Comparison of ENCODE assay signal across 8 cellular contexts in the genomic region with DNA sequence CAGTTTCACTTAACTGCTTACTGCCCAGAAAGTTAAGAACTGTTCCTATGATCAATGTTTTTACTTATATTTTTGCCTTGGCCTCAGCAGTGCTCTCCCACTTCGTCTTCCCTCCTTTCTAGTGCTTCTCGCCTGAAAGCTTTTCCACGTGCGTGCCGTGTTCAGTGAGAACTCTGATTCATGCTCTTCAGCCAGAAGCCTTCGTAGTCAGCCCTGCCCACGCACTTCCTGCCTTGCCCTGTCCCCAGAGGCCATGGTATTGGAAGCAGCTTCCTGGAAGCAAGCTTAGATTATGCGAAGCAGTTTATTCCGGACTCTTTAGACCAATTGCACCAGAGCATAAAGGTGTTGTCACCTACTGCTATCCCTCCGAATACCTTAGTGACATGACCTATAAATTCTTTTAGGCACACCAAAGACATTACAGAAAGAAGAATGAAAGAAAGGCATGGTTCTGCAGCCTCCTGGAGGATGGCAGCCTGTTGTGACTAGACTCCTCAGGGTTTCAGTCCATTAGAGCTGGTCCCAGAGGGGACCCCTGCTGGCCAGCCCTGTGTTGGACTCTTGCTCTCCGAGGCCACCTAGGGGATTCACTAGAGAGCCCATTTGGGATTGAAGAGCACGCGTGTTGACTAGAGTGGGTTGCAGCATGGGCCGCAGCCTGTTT.
DNase-seq lines count a peak whose midpoint lies in the region; ATAC-seq, FAIRE-seq and TF ChIP-seq lines count a peak whose summit lies in the region.

No MANE protein-coding gene starts in this region.

- H3K27ac ChIP-seq in right cardiac atrium (ENCODE audit: low read length): no peak overlapping the region

- peak overlapping the region; percentile 27 for H3K4me3 Mint-ChIP-seq in activated naive CD8-positive, alpha-beta T cell treated with anti-CD3 and anti-CD28 coated beads for 36 hours

- DNase-seq in ACHN: peak; percentile 83
- DNase-seq in GM19239 (ENCODE audit: insufficient read length, low spot score): no peak
- peak; percentile 88 for DNase-seq in activated naive CD8-positive, alpha-beta T cell treated with anti-CD3 and anti-CD28 coated beads for 36 hours
- DNase-seq in right cardiac atrium: peak; percentile 87 to 89 (median 88)
- peak; percentile 92 for DNase-seq in stimulated activated CD4-positive, alpha-beta T cell treated with anti-CD3 and anti-CD28 coated beads, Interleukin-15, amount 100 ng/mL, for 24 hours
- DNase-seq in NCI-H187 (lab: John Stamatoyannopoulos, UW): no peak

- in situ Hi-C loops in ACHN (cut with HindIII; ENCODE audit: low pct_ligation_motif_present, low pct_unique_long_range_greater_than_20kb, low sequenced_read_pairs): no loop called here

- 44% methylated on average over 14 of the region's 14 CpGs for WGBS in right cardiac atrium

- no peaks in the 10 kb centered on the region for H3K27me3 ChIP-seq in right cardiac atrium (ENCODE audit: control insufficient read depth, insufficient read depth)

- intact Hi-C loops in right cardiac atrium (cut with DNase I): loop anchor here in 1 of 4 donors (10.0 kb wide), 1 partner anchor 395 kb away; no protein-coding TSS in a partner anchor

- peak overlapping the region; percentile 93 for H3K27ac Mint-ChIP-seq in activated naive CD8-positive, alpha-beta T cell treated with anti-CD3 and anti-CD28 coated beads for 36 hours

- no peaks in the 10 kb centered on the region for H3K9me3 ChIP-seq in right cardiac atrium (ENCODE audit: control insufficient read depth, low read length)

- peaks cover 66% of the 10 kb centered on the region for H3K36me3 Mint-ChIP-seq in activated naive CD8-positive, alpha-beta T cell treated with anti-CD3 and anti-CD28 coated beads for 36 hours

- H3K4me1 ChIP-seq in right cardiac atrium (ENCODE audit: control insufficient read depth, insufficient read depth, low read length): peaks cover 18% of the 10 kb centered on the region

- H3K9me3 Mint-ChIP-seq in activated naive CD8-positive, alpha-beta T cell treated with anti-CD3 and anti-CD28 coated beads for 36 hours: peaks cover 5% of the 10 kb centered on the region

- peak; percentile 31 for FAIRE-seq in GM19239 (lab: Jason Lieb, UNC)

- peaks cover 78% of the 10 kb centered on the region for H3K4me1 Mint-ChIP-seq in activated naive CD8-positive, alpha-beta T cell treated with anti-CD3 and anti-CD28 coated beads for 36 hours

- ATAC-seq in SK-N-SH treated with all-trans-retinoic acid at 6 μM for 48 hours (peak; percentile 93), right cardiac atrium (peak; percentile 79 to 97), GM21367 (IDR thresholded peaks at IDR 0.05; ENCODE audit: unreplicated experiment) (no peak)

- no peaks in the 10 kb centered on the region for H3K27me3 Mint-ChIP-seq in activated naive CD8-positive, alpha-beta T cell treated with anti-CD3 and anti-CD28 coated beads for 36 hours

- H3K4me3 ChIP-seq in right cardiac atrium (ENCODE audit: low read length): no peak overlapping the region

TF ChIP-seq in SK-N-SH treated with all-trans-retinoic acid at 6 μM for 48 hours, 23 proteins besides CTCF, POLR2A, EP300 and RAD21:
- TF ChIP-seq ZNF8 (CRISPR knock-in tag; IDR thresholded peaks at IDR 0.05) (no peak), TCF4 (CRISPR knock-in tag; IDR thresholded peaks at IDR 0.05; ENCODE audit: borderline replicate concordance) (no peak), ZNF70 (CRISPR knock-in tag; IDR thresholded peaks at IDR 0.05) (no peak), ZNF565 (CRISPR knock-in tag; conservative IDR thresholded peaks at IDR 0.05; ENCODE audit: low read depth) (no peak), ARNTL (CRISPR knock-in tag; IDR thresholded peaks at IDR 0.05; ENCODE audit: borderline replicate concordance, low read depth) (no peak), ZC3H10 (CRISPR knock-in tag; IDR thresholded peaks at IDR 0.05) (no peak)
- TF ChIP-seq, protein P1, sequence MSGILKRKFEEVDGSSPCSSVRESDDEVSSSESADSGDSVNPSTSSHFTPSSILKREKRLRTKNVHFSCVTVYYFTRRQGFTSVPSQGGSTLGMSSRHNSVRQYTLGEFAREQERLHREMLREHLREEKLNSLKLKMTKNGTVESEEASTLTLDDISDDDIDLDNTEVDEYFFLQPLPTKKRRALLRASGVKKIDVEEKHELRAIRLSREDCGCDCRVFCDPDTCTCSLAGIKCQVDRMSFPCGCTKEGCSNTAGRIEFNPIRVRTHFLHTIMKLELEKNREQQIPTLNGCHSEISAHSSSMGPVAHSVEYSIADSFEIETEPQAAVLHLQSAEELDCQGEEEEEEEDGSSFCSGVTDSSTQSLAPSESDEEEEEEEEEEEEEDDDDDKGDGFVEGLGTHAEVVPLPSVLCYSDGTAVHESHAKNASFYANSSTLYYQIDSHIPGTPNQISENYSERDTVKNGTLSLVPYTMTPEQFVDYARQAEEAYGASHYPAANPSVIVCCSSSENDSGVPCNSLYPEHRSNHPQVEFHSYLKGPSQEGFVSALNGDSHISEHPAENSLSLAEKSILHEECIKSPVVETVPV (CRISPR knock-in tag; IDR thresholded peaks at IDR 0.05): no peak
- TF ChIP-seq, protein P2, sequence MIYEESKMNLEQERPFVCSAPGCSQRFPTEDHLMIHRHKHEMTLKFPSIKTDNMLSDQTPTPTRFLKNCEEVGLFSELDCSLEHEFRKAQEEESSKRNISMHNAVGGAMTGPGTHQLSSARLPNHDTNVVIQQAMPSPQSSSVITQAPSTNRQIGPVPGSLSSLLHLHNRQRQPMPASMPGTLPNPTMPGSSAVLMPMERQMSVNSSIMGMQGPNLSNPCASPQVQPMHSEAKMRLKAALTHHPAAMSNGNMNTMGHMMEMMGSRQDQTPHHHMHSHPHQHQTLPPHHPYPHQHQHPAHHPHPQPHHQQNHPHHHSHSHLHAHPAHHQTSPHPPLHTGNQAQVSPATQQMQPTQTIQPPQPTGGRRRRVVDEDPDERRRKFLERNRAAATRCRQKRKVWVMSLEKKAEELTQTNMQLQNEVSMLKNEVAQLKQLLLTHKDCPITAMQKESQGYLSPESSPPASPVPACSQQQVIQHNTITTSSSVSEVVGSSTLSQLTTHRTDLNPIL (CRISPR knock-in tag; IDR thresholded peaks at IDR 0.05; ENCODE audit: low read depth): no peak

Comparison
In these comparisons a context has a peak if more than half of its experiments do, and no peak if none do; other contexts are left out.
1. DNase-seq: peak in ACHN (single experiment), activated naive CD8-positive, alpha-beta T cell treated with anti-CD3 and anti-CD28 coated beads for 36 hours (single experiment), right cardiac atrium (3 of 3) and stimulated activated CD4-positive, alpha-beta T cell treated with anti-CD3 and anti-CD28 coated beads, Interleukin-15, amount 100 ng/mL, for 24 hours (single experiment); none in GM19239 (single experiment) and NCI-H187 (0 of 2).